8 cellular contexts compared by ENCODE assay signal in genomic region chr1:155064109-155064812, GRCh38. TPM values are rescaled to one million over a fixed set of nuclear protein-coding genes. Genes with fewer than 3 reads are reported as not detected.
DNase-seq lines count a peak whose midpoint lies in the region; ATAC-seq and TF ChIP-seq lines count a peak whose summit lies in the region.

No MANE protein-coding gene starts in this region.

- WGBS in adrenal gland, 4 donors = 5 to 11% (median 6%) methylated on average over 7 to 14 of the region's 14 CpGs
- 6 to 11% (median 9%) methylated on average over 13 to 14 of the region's 14 CpGs for WGBS in stomach, 5 donors

- DNase-seq in activated gamma-delta T cell (lab: John Stamatoyannopoulos, UW) (peak; percentile 41), activated gamma-delta T cell treated with Interleukin-2 at 50 U/mL for 16 hours (no peak), NCI-H1105 (lab: John Stamatoyannopoulos, UW) (peak; percentile 27), adrenal gland (peak in 4 of 7 donors; percentile 42 to 62 (median 52)), islet precursor cell (peak; percentile 77), stomach (no peak)

- no peak for TF ChIP-seq CTCF in adrenal gland (IDR thresholded peaks at IDR 0.05)
- TF ChIP-seq CTCF in stomach (IDR thresholded peaks at IDR 0.05) = no peak

- H3K27ac ChIP-seq in adrenal gland (peak overlapping the region; percentile 10 to 94 (median 78)), stomach (peak overlapping the region; percentile 82 to 92 (median 89))

- ATAC-seq in HG02884 (IDR thresholded peaks at IDR 0.05; ENCODE audit: unreplicated experiment) = no peak
- no peak for ATAC-seq in GM19452 (IDR thresholded peaks at IDR 0.05; ENCODE audit: unreplicated experiment)

- H3K9me3 ChIP-seq in adrenal gland (replicated peaks in 1 of 3) = no peaks in the 10 kb centered on the region
- H3K9me3 ChIP-seq in stomach = no peaks in the 10 kb centered on the region

- no peaks in the 10 kb centered on the region for H3K27me3 ChIP-seq in adrenal gland
- peaks cover 0 to 4% (median 0%) of the 10 kb centered on the region in 3 donors for H3K27me3 ChIP-seq in stomach

- TF ChIP-seq POLR2A in adrenal gland (IDR thresholded peaks at IDR 0.05) (no peak), stomach (IDR thresholded peaks at IDR 0.05) (no peak)

- no peaks in the 10 kb centered on the region for H3K36me3 ChIP-seq in adrenal gland (replicated peaks in 1 of 2)
- H3K36me3 ChIP-seq in stomach = peaks cover 11 to 47% (median 39%) of the 10 kb centered on the region in 4 donors

- no peak for TF ChIP-seq EP300 in stomach (IDR thresholded peaks at IDR 0.05)

- intact Hi-C loops in adrenal gland (cut with DNase I) (loop anchor here in 1 of 2 donors (5.0 kb wide), 1 partner anchor 157 kb away; no protein-coding TSS in a partner anchor), stomach (cut with DNase I; ENCODE audit: low total_unique reads) (no loop called here)

- H3K4me3 ChIP-seq in adrenal gland (peak overlapping the region in 3 of 4 donors; percentile 63 to 89 (median 74)), stomach (peak overlapping the region; percentile 73 to 91 (median 78))

- H3K4me1 ChIP-seq in adrenal gland (replicated peaks in 1 of 2) (peaks cover 11 to 40% of the 10 kb centered on the region in 2 donors), stomach (peaks cover 20 to 43% (median 40%) of the 10 kb centered on the region in 4 donors)

RNA-seq across cellular contexts. Expression of gene EFNA4, which starts 0.7 kb away (rescaled TPM):
- total RNA-seq in adrenal gland (10 to 100 TPM in 4 of 8 donors, 1 to 10 TPM in 4; 3.5 to 25.7 (median 11.2) TPM), stomach (1 to 10 TPM in 3 of 5 donors, not detected in 2; 3.5 to 9.9 (median 5.8) TPM)
- polyA plus RNA-seq in adrenal gland (10 to 100 TPM; 10.0 to 23.5 (median 12.1) TPM), stomach (10 to 100 TPM in 1 of 3 donors, 1 to 10 TPM in 2; 4.3 to 13.2 (median 6.7) TPM)

RNA-seq across cellular contexts. Expression of gene ADAM15, which starts 13.1 kb away (rescaled TPM):
- 10 to 100 TPM; 41.9 to 84.2 (median 59.3) TPM for total RNA-seq in adrenal gland
- 100 to 1,000 TPM in 2 of 3 donors, 10 to 100 TPM in 1; 16.1 to 269 (median 240) TPM for polyA plus RNA-seq in adrenal gland
- 100 to 1,000 TPM in 4 of 5 donors, 10 to 100 TPM in 1; 56.2 to 335 (median 126) TPM for total RNA-seq in stomach
- polyA plus RNA-seq in stomach = 100 to 1,000 TPM; 149 to 267 (median 159) TPM

RNA-seq across cellular contexts. Expression of gene EFNA3, which starts 14.4 kb away (rescaled TPM):
- total RNA-seq in adrenal gland (1 to 10 TPM; 1.4 to 6.6 (median 2.7) TPM), stomach (not detected)
- polyA plus RNA-seq in adrenal gland (1 to 10 TPM; 2.8 to 4.0 (median 3.7) TPM), stomach (1 to 10 TPM in 2 of 3 donors, under 1 TPM in 1; 0.76 to 4.9 (median 1.5) TPM)

RNA-seq across cellular contexts. Expression of gene DCST1, which starts 30.6 kb away (rescaled TPM):
- total RNA-seq in adrenal gland = not detected
- polyA plus RNA-seq in adrenal gland = not detected
- total RNA-seq in stomach = under 1 TPM in 2 of 5 donors, not detected in 3; 0.18 to 0.89 TPM
- under 1 TPM in 1 of 3 donors, not detected in 2; 0.13 TPM for polyA plus RNA-seq in stomach

RNA-seq across cellular contexts. Expression of gene DCST2, which starts 30.7 kb away (rescaled TPM):
- 1 to 10 TPM in 3 of 8 donors, under 1 TPM in 3, not detected in 2; 0.14 to 2.4 (median 1.1) TPM for total RNA-seq in adrenal gland
- polyA plus RNA-seq in adrenal gland = 10 to 100 TPM in 1 of 3 donors, 1 to 10 TPM in 1, under 1 TPM in 1; 0.24 to 15.2 (median 8.5) TPM
- total RNA-seq in stomach = 100 to 1,000 TPM in 1 of 5 donors, not detected in 4; 158 TPM
- 1 to 10 TPM; 1.6 to 6.6 (median 6.1) TPM for polyA plus RNA-seq in stomach

Comparison
In these comparisons a context has a peak if more than half of its experiments do, and no peak if none do; other contexts are left out.
1. DNase-seq: peak in activated gamma-delta T cell (single experiment), NCI-H1105 (single experiment), adrenal gland (4 of 7) and islet precursor cell (single experiment); none in activated gamma-delta T cell treated with Interleukin-2 at 50 U/mL for 16 hours (single experiment) and stomach (single experiment).